In genomic region chr20:10511507-10512231, GRCh38 we compare ENCODE assay signal across 8 cellular contexts.
DNase-seq lines count a peak whose midpoint lies in the region; ATAC-seq and TF ChIP-seq lines count a peak whose summit lies in the region.

No MANE protein-coding gene starts in this region.

- H3K27ac ChIP-seq in trophoblast cell (ENCODE audit: low read depth, low read length), result peak overlapping the region; percentile 60

- TF ChIP-seq CTCF in type B pancreatic cell (conservative IDR thresholded peaks at IDR 0.05), result no peak

- H2BK120ac ChIP-seq in trophoblast cell (ENCODE audit: insufficient read depth, low read length, poor library complexity), result peak overlapping the region; percentile 81

- peak overlapping the region; percentile 38 for H3K14ac ChIP-seq in trophoblast cell (ENCODE audit: low read length)

- no peak overlapping the region for H2AK5ac ChIP-seq in trophoblast cell (ENCODE audit: low read length)

- H3K9me3 Mint-ChIP-seq in type B pancreatic cell, result no peaks in the 10 kb centered on the region

- DNase-seq in DMS 273 (lab: John Stamatoyannopoulos, UW; ENCODE audit: unreplicated experiment) (peak; percentile 89), HPDE6-E6E7 (ENCODE audit: extremely low spot score) (peak; percentile 95), globus pallidus (ENCODE audit: low spot score) (peak; percentile 71), trophoblast cell (peak; percentile 76 to 81), type B pancreatic cell (ENCODE audit: extremely low spot score, unreplicated experiment) (no peak)
- peak; percentile 90 for DNase-seq in activated effector memory CD4-positive, alpha-beta T cell treated with anti-CD3 and anti-CD28 coated beads, Interleukin-2, amount 50 U/mL, for 16 hours

- ATAC-seq in GM21367 (IDR thresholded peaks at IDR 0.05; ENCODE audit: unreplicated experiment), result peak; percentile 97

- H3K36me3 ChIP-seq in trophoblast cell (ENCODE audit: control insufficient read depth in 1 of 2, insufficient read depth in 2 of 2, low read length in 2 of 2), result no peaks in the 10 kb centered on the region

- peaks cover 38% of the 10 kb centered on the region for H3K4me1 Mint-ChIP-seq in type B pancreatic cell (ENCODE audit: unreplicated experiment)

- peak overlapping the region; percentile 30 for H3K4me2 ChIP-seq in trophoblast cell (ENCODE audit: low read length)

- peaks cover 12% of the 10 kb centered on the region for H3K79me1 ChIP-seq in trophoblast cell (ENCODE audit: low read length)

- no peak overlapping the region for H3K23ac ChIP-seq in trophoblast cell (ENCODE audit: low read length)

- no peaks in the 10 kb centered on the region for H3K27me3 Mint-ChIP-seq in type B pancreatic cell

- peak overlapping the region; percentile 55 for H2BK5ac ChIP-seq in trophoblast cell (ENCODE audit: low read depth, low read length, poor library complexity)

- H3K4me1 ChIP-seq in trophoblast cell (ENCODE audit: control insufficient read depth in 1 of 2, insufficient read depth in 2 of 2, low read length in 2 of 2), result peaks cover 8 to 15% of the 10 kb centered on the region in 2 experiments

- TF ChIP-seq POLR2A in Raji (IDR thresholded peaks at IDR 0.05; ENCODE audit: insufficient read depth, low read depth, low read length), result peak; percentile 34; the same call in 1 of the 2 replicates

- peak overlapping the region; percentile 59 for H4K91ac ChIP-seq in trophoblast cell (ENCODE audit: low read depth, low read length)

- H3K4ac ChIP-seq in trophoblast cell (ENCODE audit: low read depth, low read length), result no peak overlapping the region

- no peaks in the 10 kb centered on the region for H3K79me2 ChIP-seq in trophoblast cell (ENCODE audit: control insufficient read depth, insufficient read depth, low read length, poor library complexity)

- WGBS in trophoblast cell (ENCODE audit: extremely low coverage, insufficient coverage, insufficient read length), result no CpG with 5 or more reads among the region's 5 CpGs

- H3K4me3 ChIP-seq in trophoblast cell (ENCODE audit: low read depth, low read length), result no peak overlapping the region

- H2AFZ ChIP-seq in trophoblast cell (ENCODE audit: insufficient read depth, low read length, poor library complexity), result no peak overlapping the region

- H3K9ac ChIP-seq in trophoblast cell (ENCODE audit: low read length), result no peak overlapping the region

- no peaks in the 10 kb centered on the region for H3K9me3 ChIP-seq in trophoblast cell (ENCODE audit: insufficient read depth, low read depth, low read length)

- no peaks in the 10 kb centered on the region for H3K27me3 ChIP-seq in trophoblast cell (ENCODE audit: insufficient read depth, low read length)

- peak overlapping the region; percentile 80 for H2BK12ac ChIP-seq in trophoblast cell (ENCODE audit: low read length)

- H4K12ac ChIP-seq in trophoblast cell (ENCODE audit: low read depth, low read length), result no peak overlapping the region

- no peak overlapping the region for H3K4me3 Mint-ChIP-seq in type B pancreatic cell

- no peak overlapping the region for H4K8ac ChIP-seq in trophoblast cell (ENCODE audit: low read depth, low read length)

- H3K18ac ChIP-seq in trophoblast cell (ENCODE audit: low read length), result no peak overlapping the region

- no peaks in the 10 kb centered on the region for H3K36me3 Mint-ChIP-seq in type B pancreatic cell

- H3K27ac Mint-ChIP-seq in type B pancreatic cell, result peak overlapping the region; percentile 52
